10 cellular contexts compared by ENCODE assay signal in the genomic region with DNA sequence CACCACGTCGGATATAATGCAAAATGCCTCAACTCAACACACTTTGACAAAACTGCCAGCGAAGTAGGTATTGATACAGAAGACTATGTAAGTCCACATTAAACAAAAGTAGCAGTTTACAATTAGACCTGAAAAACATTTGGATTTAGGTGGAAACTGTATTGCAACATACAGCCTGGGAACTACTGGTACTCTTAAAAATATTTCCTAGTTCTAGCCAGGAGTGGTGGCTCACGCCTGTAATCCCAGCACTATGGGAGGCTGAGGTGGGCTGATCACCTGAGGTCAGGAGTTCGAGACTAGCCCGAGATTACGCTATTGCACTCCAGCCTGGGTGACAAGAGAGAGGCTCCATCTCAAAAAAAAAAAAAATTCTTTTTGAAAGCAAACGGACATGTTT.
DNase-seq lines count a peak whose midpoint lies in the region; ATAC-seq and TF ChIP-seq lines count a peak whose summit lies in the region.
"Had no signal": no experiment of that assay in that cellular context is flagged by ENCODE, and none has a peak within 500 bp of the region (broad histone marks: within the 10 kb centered on the region; RNA-seq: fewer than 3 reads in every experiment).

No MANE protein-coding gene starts in this region.

- no peaks in the 10 kb centered on the region for H3K27me3 Mint-ChIP-seq in activated naive CD8-positive, alpha-beta T cell treated with anti-CD3 and anti-CD28 coated beads for 36 hours
- no peaks in the 10 kb centered on the region for H3K27me3 Mint-ChIP-seq in natural killer cell (ENCODE audit: low read depth in 2 of 2)
- H3K27me3 Mint-ChIP-seq: CD4-positive, CD25-positive, alpha-beta regulatory T cell had no signal

- no peaks in the 10 kb centered on the region for H3K9me3 Mint-ChIP-seq in activated naive CD8-positive, alpha-beta T cell treated with anti-CD3 and anti-CD28 coated beads for 36 hours
- H3K9me3 Mint-ChIP-seq in natural killer cell = no peaks in the 10 kb centered on the region

- H3K9me3 ChIP-seq in heart right ventricle = no peaks in the 10 kb centered on the region

- no peaks in the 10 kb centered on the region for H3K36me3 ChIP-seq in heart right ventricle

- DNase-seq in AG10803 (ENCODE audit: low read depth) = peak; percentile 17
- no peak for DNase-seq in activated naive CD8-positive, alpha-beta T cell treated with anti-CD3 and anti-CD28 coated beads for 36 hours
- DNase-seq in heart right ventricle = no peak
- DNase-seq in sciatic nerve (ENCODE audit: low spot score) = no peak
- DNase-seq in COLO829 (ENCODE audit: low spot score) = no peak
- DNase-seq in natural killer cell = no peak
- no peak for DNase-seq in stimulated activated CD4-positive, alpha-beta T cell treated with anti-CD3 and anti-CD28 coated beads, Interleukin-4, amount 100 ng/mL, for 24 hours
- DNase-seq in NCI-H524 (lab: John Stamatoyannopoulos, UW) = no peak
- DNase-seq: CD4-positive, CD25-positive, alpha-beta regulatory T cell had no signal

- H3K4me1 Mint-ChIP-seq in activated naive CD8-positive, alpha-beta T cell treated with anti-CD3 and anti-CD28 coated beads for 36 hours = peaks cover 22% of the 10 kb centered on the region
- peaks cover 14 to 22% of the 10 kb centered on the region in 2 donors for H3K4me1 Mint-ChIP-seq in natural killer cell

- peaks cover 6% of the 10 kb centered on the region for H3K36me3 Mint-ChIP-seq in activated naive CD8-positive, alpha-beta T cell treated with anti-CD3 and anti-CD28 coated beads for 36 hours
- H3K36me3 Mint-ChIP-seq in natural killer cell = no peaks in the 10 kb centered on the region

- peak in 2 of 8 donors; percentile 9 to 36 for ATAC-seq in heart right ventricle
- ATAC-seq in sciatic nerve = peak; percentile 59
- ATAC-seq in natural killer cell = no peak
- ATAC-seq: activated CD4-positive, CD25-positive, alpha-beta regulatory T cell treated with anti-CD3 and anti-CD28 coated beads, Interleukin-2, amount 50 U/mL, for 24 hours had no signal

- intact Hi-C loops in heart right ventricle (cut with DNase I) (no loop called here), sciatic nerve (cut with DNase I) (no loop called here), natural killer cell (cut with micrococcal nuclease) (no loop called here)

- H3K4me1 ChIP-seq in heart right ventricle = peaks cover 0 to 47% (median 29%) of the 10 kb centered on the region in 9 donors

- WGBS in heart right ventricle, 2 donors = 89% methylated on average over 8 of the region's 8 CpGs

- peak overlapping the region in 4 of 10 donors; percentile 4 to 51 (median 45) for H3K27ac ChIP-seq in heart right ventricle

- H3K4me3 ChIP-seq in AG10803 (ENCODE audit: low read length) (peak overlapping the region; percentile 55), heart right ventricle (peak overlapping the region in 6 of 10 donors; percentile 18 to 30 (median 26))

- H3K27ac Mint-ChIP-seq in activated naive CD8-positive, alpha-beta T cell treated with anti-CD3 and anti-CD28 coated beads for 36 hours = peak overlapping the region; percentile 28
- H3K27ac Mint-ChIP-seq in natural killer cell = no peak overlapping the region
- H3K27ac Mint-ChIP-seq: CD4-positive, CD25-positive, alpha-beta regulatory T cell had no signal

- TF ChIP-seq CTCF in AG10803 (conservative IDR thresholded peaks at IDR 0.05; ENCODE audit: low read length) (no peak), heart right ventricle (IDR thresholded peaks at IDR 0.05) (no peak), natural killer cell (IDR thresholded peaks at IDR 0.05) (no peak)

- H3K4me3 Mint-ChIP-seq in activated naive CD8-positive, alpha-beta T cell treated with anti-CD3 and anti-CD28 coated beads for 36 hours = no peak overlapping the region
- H3K4me3 Mint-ChIP-seq in natural killer cell = no peak overlapping the region
- H3K4me3 Mint-ChIP-seq: CD4-positive, CD25-positive, alpha-beta regulatory T cell had no signal

- no peaks in the 10 kb centered on the region for H3K27me3 ChIP-seq in heart right ventricle
